In the genomic region with DNA sequence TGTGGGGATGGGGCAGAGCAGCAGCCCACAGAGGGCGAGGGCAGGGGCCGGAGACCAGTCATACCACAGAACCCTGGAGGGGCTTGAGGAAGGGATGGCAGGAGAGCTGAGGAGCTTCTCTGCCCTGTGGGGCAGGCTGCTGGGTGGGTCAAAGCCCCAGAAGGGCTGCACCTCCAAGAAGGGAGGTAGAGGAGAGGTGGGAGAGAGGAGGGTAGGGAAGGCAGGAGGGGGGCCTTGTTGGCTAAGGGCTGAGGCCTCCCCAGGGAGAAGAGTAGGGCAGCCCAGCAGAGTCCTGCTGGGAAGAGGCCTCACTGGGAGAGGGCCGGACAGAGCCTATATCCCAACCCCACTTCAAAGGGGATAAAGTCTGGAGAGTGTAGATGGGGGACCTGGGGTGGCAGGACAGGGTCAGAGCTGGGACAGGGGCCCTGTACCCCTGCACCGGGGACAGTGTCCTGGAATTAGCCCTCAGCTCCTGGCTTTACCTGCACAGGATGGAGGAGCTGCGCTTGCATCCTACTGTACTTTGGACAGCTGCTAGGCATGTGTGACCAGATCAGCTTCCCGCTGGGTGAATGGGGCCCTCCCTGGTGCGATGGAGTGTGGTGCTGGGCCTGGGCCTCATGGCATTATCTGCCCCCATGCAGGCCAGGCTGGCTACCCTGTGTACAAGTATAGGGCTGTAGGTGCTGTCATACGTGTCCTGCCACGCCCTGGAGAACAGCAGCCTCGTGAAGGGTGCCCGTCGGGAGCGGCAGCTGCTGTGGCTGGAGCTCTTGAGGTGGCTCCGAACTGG, we compare ENCODE assay signal across 1 cellular context.
TF ChIP-seq lines count a peak whose summit lies in the region.

No MANE protein-coding gene starts in this region.

TF ChIP-seq in WTC11, 78 proteins besides CTCF, POLR2A, EP300 and RAD21:
- TF ChIP-seq JUN (CRISPR knock-in tag; IDR thresholded peaks at IDR 0.05) (no peak), ZNF263 (CRISPR knock-in tag; IDR thresholded peaks at IDR 0.05; ENCODE audit: low read depth) (no peak), HMGA2 (CRISPR knock-in tag; IDR thresholded peaks at IDR 0.05) (no peak), IRF2 (CRISPR knock-in tag; IDR thresholded peaks at IDR 0.05; ENCODE audit: borderline replicate concordance, low read depth) (no peak), MLX (CRISPR knock-in tag; IDR thresholded peaks at IDR 0.05) (no peak), TCF7 (CRISPR knock-in tag; IDR thresholded peaks at IDR 0.05; ENCODE audit: low read depth) (no peak), NR1H2 (CRISPR knock-in tag; IDR thresholded peaks at IDR 0.05) (no peak), MXD4 (CRISPR knock-in tag; IDR thresholded peaks at IDR 0.05; ENCODE audit: borderline replicate concordance) (no peak), TEAD4 (CRISPR knock-in tag; IDR thresholded peaks at IDR 0.05) (no peak)
